In the genomic region with DNA sequence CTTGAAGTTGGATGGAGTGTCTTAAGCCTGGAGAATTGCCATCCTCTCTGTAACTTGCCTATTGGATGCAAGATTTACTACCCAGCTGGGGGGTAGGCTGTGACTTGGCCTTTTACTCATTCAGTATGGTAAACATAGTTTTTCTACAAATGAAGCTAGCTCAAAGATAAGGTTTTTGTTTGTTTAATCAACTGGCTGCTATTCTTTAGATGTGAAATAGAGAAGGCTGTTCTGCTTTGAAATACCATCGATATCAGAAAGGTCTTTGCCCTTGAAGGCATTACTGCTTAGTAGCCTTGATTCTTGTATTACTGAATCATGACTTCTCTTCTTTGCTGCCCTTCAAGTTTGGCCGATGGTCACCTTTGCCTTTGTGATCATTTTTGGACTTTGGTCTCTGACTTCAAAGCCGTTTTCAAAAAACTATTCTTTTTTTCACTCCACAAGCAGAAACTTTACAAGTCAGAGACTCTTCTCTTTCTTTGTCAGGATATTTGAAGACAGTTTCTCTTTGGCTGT, we compare ENCODE assay signal across 20 cellular contexts.
"Had no signal": no experiment of that assay in that cellular context is flagged by ENCODE, and none has a peak within 500 bp of the region (broad histone marks: within the 10 kb centered on the region; RNA-seq: fewer than 3 reads in every experiment).

No MANE protein-coding gene starts in this region.

- ATAC-seq: activated T-cell treated with anti-CD3 and anti-CD28 coated beads, Interleukin-2, amount 50 U/mL, for 72 hours; effector memory CD8-positive, alpha-beta T cell; left ventricle myocardium superior; natural killer cell treated with Interleukin-12 subunit alpha and Interleukin-12 subunit beta and Interleukin-15 and Interleukin-18, amount 100 ng/mL, for 72 hours; stimulated activated naive CD8-positive, alpha-beta T cell treated with anti-CD3 and anti-CD28 coated beads, Interleukin-15, amount 100 ng/mL, for 72 hours had no signal

- H3K4me1 ChIP-seq: breast epithelium, right atrium auricular region, spleen had no signal

- H3K9me3 ChIP-seq: breast epithelium, right atrium auricular region, spleen, thoracic aorta had no signal

- H3K27me3 ChIP-seq: breast epithelium, right atrium auricular region, spleen had no signal

- FAIRE-seq: keratinocyte had no signal

- H3K36me3 ChIP-seq: breast epithelium, right atrium auricular region, spleen, thoracic aorta had no signal

- DNase-seq: activated CD4-positive, alpha-beta T cell treated with anti-CD3 and anti-CD28 coated beads, Interleukin-2, amount 10 ng/mL, durations not matched to agents 7 days and 5 days; activated CD4-positive, CD25-positive, alpha-beta regulatory T cell; activated CD8-positive, alpha-beta memory T cell treated with anti-CD3 and anti-CD28 coated beads, Interleukin-2, amount 50 U/mL, for 48 hours; activated gamma-delta T cell; activated T-cell treated with anti-CD3 and anti-CD28 coated beads, Interleukin-2, amount 50 U/mL, for 72 hours; amygdala; dermis blood vessel endothelial cell; effector memory CD8-positive, alpha-beta T cell; left ventricle myocardium superior; mesendoderm; nucleus accumbens; spleen; stimulated activated naive CD8-positive, alpha-beta T cell treated with anti-CD3 and anti-CD28 coated beads, Interleukin-15, amount 100 ng/mL, for 72 hours; SW 1271 had no signal

- H3K27ac ChIP-seq: breast epithelium, epithelial cell of prostate, right atrium auricular region, spleen had no signal

- H3K4me3 ChIP-seq: breast epithelium, right atrium auricular region, spleen, thoracic aorta had no signal
